ENCODE assay signal across 11 cellular contexts in the genomic region with DNA sequence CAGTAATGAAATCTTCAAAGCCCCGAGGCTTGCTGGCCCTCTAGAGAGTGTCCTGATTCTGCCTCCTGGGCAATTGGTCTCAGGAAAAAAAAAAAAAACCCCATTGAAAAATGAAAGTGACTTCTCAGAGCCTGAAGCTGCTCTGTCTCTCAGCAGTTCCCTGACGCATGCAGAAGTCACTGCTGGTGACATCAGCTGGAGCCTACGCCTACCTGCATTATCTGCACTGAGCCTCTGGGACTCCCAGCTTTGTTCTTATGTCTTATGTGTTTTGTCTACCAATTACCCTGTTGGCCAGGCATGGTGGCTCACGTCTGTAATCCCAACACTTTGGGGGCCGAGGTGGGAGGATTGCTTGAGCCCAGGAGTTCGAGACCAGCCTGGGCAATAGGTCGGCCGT. TPM values are rescaled to one million over a fixed set of nuclear protein-coding genes. Genes with fewer than 3 reads are reported as not detected.
DNase-seq lines count a peak whose midpoint lies in the region; ATAC-seq, FAIRE-seq and TF ChIP-seq lines count a peak whose summit lies in the region.
"Had no signal": no experiment of that assay in that cellular context is flagged by ENCODE, and none has a peak within 500 bp of the region (broad histone marks: within the 10 kb centered on the region; RNA-seq: fewer than 3 reads in every experiment).

No MANE protein-coding gene starts in this region.

- H3K4me1 ChIP-seq in small intestine (ENCODE audit: control insufficient read depth in 2 of 2, insufficient read depth in 1 of 2, low read depth in 1 of 2, low read length in 1 of 2): no peaks in the 10 kb centered on the region

- H3K27ac ChIP-seq in small intestine (ENCODE audit: low read depth in 1 of 2, low read length in 1 of 2): no peak overlapping the region

- TF ChIP-seq CTCF in cardiac fibroblast (IDR thresholded peaks at IDR 0.05; ENCODE audit: low read depth, low read length): no peak

- no peaks in the 10 kb centered on the region for H3K27me3 ChIP-seq in small intestine (ENCODE audit: control insufficient read depth in 2 of 2, insufficient read depth in 2 of 2, low read length in 2 of 2)

- WGBS in small intestine, 3 donors: 14 to 56% (median 34%) methylated on average over 8 of the region's 8 CpGs

- no peak for DNase-seq in activated CD4-positive, CD25-positive, alpha-beta regulatory T cell treated with anti-CD3 and anti-CD28 coated beads, Interleukin-2, amount 50 U/mL, for 72 hours
- DNase-seq in NAMALWA (ENCODE audit: low spot score): peak; percentile 43
- DNase-seq in cardiac fibroblast (ENCODE audit: low read depth in 2 of 2): peak; percentile 17 to 46
- DNase-seq in small intestine: peak; percentile 72
- no peak for DNase-seq in NCI-H2107 (lab: John Stamatoyannopoulos, UW)
- no peak for DNase-seq in NCI-H774 (lab: John Stamatoyannopoulos, UW)
- DNase-seq in ACHN: no peak
- DNase-seq: central memory CD4-positive, alpha-beta T cell; naive thymus-derived CD8-positive, alpha-beta T cell had no signal

- no peak overlapping the region for H3K4me3 ChIP-seq in cardiac fibroblast (replicated peaks in 1 of 2; ENCODE audit: low read depth in 2 of 2, low read length in 2 of 2)
- H3K4me3 ChIP-seq in small intestine (ENCODE audit: low read depth in 1 of 2, low read length in 2 of 2): no peak overlapping the region

- peak; percentile 41 to 53 for ATAC-seq in activated CD4-positive, CD25-positive, alpha-beta regulatory T cell treated with anti-CD3 and anti-CD28 coated beads, Interleukin-2, amount 50 U/mL, for 24 hours
- ATAC-seq: naive thymus-derived CD8-positive, alpha-beta T cell; sciatic nerve had no signal

- no peaks in the 10 kb centered on the region for H3K9me3 ChIP-seq in small intestine (ENCODE audit: control insufficient read depth, low read depth)

- FAIRE-seq in small intestine (lab: Jason Lieb, UNC): no peak

- in situ Hi-C loops in ACHN (cut with HindIII; ENCODE audit: low pct_ligation_motif_present, low pct_unique_long_range_greater_than_20kb, low sequenced_read_pairs): no loop called here

- H3K36me3 ChIP-seq in small intestine (ENCODE audit: control insufficient read depth in 2 of 2, insufficient read depth in 2 of 2, low read length in 2 of 2): no peaks in the 10 kb centered on the region

RNA-seq across cellular contexts. Expression of gene SLC25A33, which starts 10.1 kb away (rescaled TPM):
- polyA plus RNA-seq in small intestine: 1 to 10 TPM; 2.7 to 5.5 (median 3.0) TPM

RNA-seq across cellular contexts. Expression of gene TMEM201, which starts 59.5 kb away (rescaled TPM):
- 1 to 10 TPM in 2 of 3 donors, under 1 TPM in 1; 0.67 to 6.0 (median 1.4) TPM for polyA plus RNA-seq in small intestine

Comparison
In these comparisons a context has a peak if more than half of its experiments do, and no peak if none do; other contexts are left out.
1. DNase-seq: peak in NAMALWA (single experiment), cardiac fibroblast (2 of 2) and small intestine (single experiment); none in activated CD4-positive, CD25-positive, alpha-beta regulatory T cell treated with anti-CD3 and anti-CD28 coated beads, Interleukin-2, amount 50 U/mL, for 72 hours (single experiment), NCI-H2107 (single experiment), NCI-H774 (single experiment) and ACHN (single experiment).